ENCODE assay signal across 9 cellular contexts in genomic region chr19:33868821-33869412, GRCh38.
A peak's percentile ranks its signal among the peaks of the same experiment; 100 is the strongest.
DNase-seq lines count a peak whose midpoint lies in the region; ATAC-seq and TF ChIP-seq lines count a peak whose summit lies in the region.
"Had no signal": no experiment of that assay in that cellular context is flagged by ENCODE, and none has a peak within 500 bp of the region (broad histone marks: within the 10 kb centered on the region; RNA-seq: fewer than 3 reads in every experiment).

No MANE protein-coding gene starts in this region.

- peak overlapping the region in 1 of 2 donors; percentile 19 for H3K4me3 ChIP-seq in gastroesophageal sphincter

- no peaks in the 10 kb centered on the region for H3K9me3 ChIP-seq in gastroesophageal sphincter

- TF ChIP-seq POLR2A in gastroesophageal sphincter (IDR thresholded peaks at IDR 0.05) = no peak

- H3K27ac ChIP-seq in gastroesophageal sphincter = peak overlapping the region in 3 of 4 donors; percentile 43 to 58 (median 48)

- DNase-seq in AG20443 (ENCODE audit: low spot score) (peak; percentile 77), omental fat pad (ENCODE audit: low spot score) (no peak), NCI-H146 treated with DMSO at 0.1 percent for 48 hours (lab: John Stamatoyannopoulos, UW; ENCODE audit: unreplicated experiment) (no peak), middle frontal gyrus (ENCODE audit: extremely low spot score, low spot score) (no peak)
- DNase-seq: DND-41 had no signal

- WGBS in gastroesophageal sphincter (ENCODE audit: low coverage in 1 of 2), 2 donors = 0 to 7% methylated on average over 2 to 3 of the region's 21 CpGs

- no peaks in the 10 kb centered on the region for H3K36me3 ChIP-seq in gastroesophageal sphincter

- no peaks in the 10 kb centered on the region for H3K27me3 ChIP-seq in gastroesophageal sphincter

- no peak for TF ChIP-seq EP300 in gastroesophageal sphincter (IDR thresholded peaks at IDR 0.05)

- ATAC-seq in SK-N-SH treated with all-trans-retinoic acid at 6 μM for 48 hours = peak; percentile 61; the same call in 2 of the 3 replicates
- peak; percentile 85 for ATAC-seq in gastroesophageal sphincter
- peak; percentile 64 for ATAC-seq in omental fat pad (ENCODE audit: low FRiP score)
- ATAC-seq in GM21737 (IDR thresholded peaks at IDR 0.05; ENCODE audit: unreplicated experiment) = no peak
- ATAC-seq in HG02763 (IDR thresholded peaks at IDR 0.05; ENCODE audit: unreplicated experiment) = no peak

- TF ChIP-seq CTCF in gastroesophageal sphincter (IDR thresholded peaks at IDR 0.05) (peak in 1 of 4 experiments; percentile 44), omental fat pad (IDR thresholded peaks at IDR 0.05) (no peak)

- H3K4me1 ChIP-seq in gastroesophageal sphincter = peaks cover 0 to 20% (median 10%) of the 10 kb centered on the region in 3 donors

TF ChIP-seq in SK-N-SH treated with all-trans-retinoic acid at 6 μM for 48 hours, 23 proteins besides CTCF, POLR2A, EP300 and RAD21:
- TF ChIP-seq ZNF8 (CRISPR knock-in tag; IDR thresholded peaks at IDR 0.05) = no peak
- no peak; the same call in 1 of the 2 replicates for TF ChIP-seq TCF4 (CRISPR knock-in tag; IDR thresholded peaks at IDR 0.05; ENCODE audit: borderline replicate concordance)
- no peak for TF ChIP-seq OSR1 (CRISPR knock-in tag; IDR thresholded peaks at IDR 0.05)
- no peak for TF ChIP-seq ZFP3 (CRISPR knock-in tag; IDR thresholded peaks at IDR 0.05)
- TF ChIP-seq RARB (CRISPR knock-in tag; IDR thresholded peaks at IDR 0.05) = no peak
- no peak for TF ChIP-seq ARNTL (CRISPR knock-in tag; IDR thresholded peaks at IDR 0.05; ENCODE audit: borderline replicate concordance, low read depth)
- TF ChIP-seq PATZ1 (CRISPR knock-in tag; IDR thresholded peaks at IDR 0.05; ENCODE audit: borderline replicate concordance) = no peak
- no peak for TF ChIP-seq ZNF565 (CRISPR knock-in tag; conservative IDR thresholded peaks at IDR 0.05; ENCODE audit: low read depth)
- no peak for TF ChIP-seq CSDC2 (CRISPR knock-in tag; IDR thresholded peaks at IDR 0.05)
- no peak for TF ChIP-seq TSHZ2 (CRISPR knock-in tag; IDR thresholded peaks at IDR 0.05)
- no peak for TF ChIP-seq TOX (CRISPR knock-in tag; IDR thresholded peaks at IDR 0.05; ENCODE audit: borderline replicate concordance)
- no peak for TF ChIP-seq PPARA (CRISPR knock-in tag; IDR thresholded peaks at IDR 0.05; ENCODE audit: borderline replicate concordance)

Comparison
In these comparisons a context has a peak if more than half of its experiments do, and no peak if none do; other contexts are left out.
1. ATAC-seq: peak in SK-N-SH treated with all-trans-retinoic acid at 6 μM for 48 hours (single experiment), gastroesophageal sphincter (single experiment) and omental fat pad (single experiment); none in GM21737 (single experiment) and HG02763 (single experiment).